Comparison of ENCODE assay signal across 8 cellular contexts in genomic region chr16:28188085-28188916, GRCh38. TPM values are rescaled to one million over a fixed set of nuclear protein-coding genes. Genes with fewer than 3 reads are reported as not detected.
DNase-seq lines count a peak whose midpoint lies in the region; ATAC-seq and TF ChIP-seq lines count a peak whose summit lies in the region.

No MANE protein-coding gene starts in this region.

- H3K36me3 ChIP-seq in CD4-positive, alpha-beta memory T cell (ENCODE audit: insufficient read depth, low read length), result no peaks in the 10 kb centered on the region
- H3K36me3 ChIP-seq in GM23248 (ENCODE audit: low read depth), result 0 out of 2 replicates have a peak, but pooled peaks cover 11% of the 10 kb centered on the region

- POLR2A ChIA-PET in CD4-positive, alpha-beta memory T cell (lab: Charles Lee; ENCODE audit: partially characterized antibody), result interaction anchor here (0.6 to 12.7 kb wide), 15 partner anchors 9 to 304 kb away, joined by 3 to 229 read pairs (median 5); partner anchors contain the start of gene XPO6

- DNase-seq in CD4-positive, alpha-beta memory T cell, result peak in 1 of 5 donors; percentile 32
- DNase-seq in choroid plexus epithelial cell (ENCODE audit: low read depth), result peak; percentile 28
- no peak for DNase-seq in OCI-M1 (lab: John Stamatoyannopoulos, UW)
- no peak for DNase-seq in GM23248
- no peak for DNase-seq in SW480 (ENCODE audit: low spot score)
- DNase-seq in stimulated activated naive CD4-positive, alpha-beta T cell (lab: John Stamatoyannopoulos, UW), result no peak

- peaks cover 75 to 97% (median 87%) of the 10 kb centered on the region in 4 donors for H3K4me1 Mint-ChIP-seq in CD4-positive, alpha-beta memory T cell

- CTCF ChIA-PET in CD4-positive, alpha-beta memory T cell (lab: Charles Lee; ENCODE audit: partially characterized antibody), result interaction anchor here (0.7 to 4.5 kb wide), 15 partner anchors 9 to 365 kb away, joined by 3 to 31 read pairs (median 5); partner anchors contain the start of genes SGF29 and XPO6

- no peaks in the 10 kb centered on the region for H3K27me3 Mint-ChIP-seq in CD4-positive, alpha-beta memory T cell

- no peaks in the 10 kb centered on the region for H3K9me3 ChIP-seq in CD4-positive, alpha-beta memory T cell (ENCODE audit: control insufficient read depth in 1 of 2, low read length in 2 of 2)
- no peaks in the 10 kb centered on the region for H3K9me3 ChIP-seq in GM23248 (ENCODE audit: low read depth)

- no peaks in the 10 kb centered on the region for H3K9me3 Mint-ChIP-seq in CD4-positive, alpha-beta memory T cell

- peaks cover 16 to 34% of the 10 kb centered on the region in 2 donors for H3K36me3 Mint-ChIP-seq in CD4-positive, alpha-beta memory T cell

- in situ Hi-C loops in GM23248 (cut with MboI), result no loop called here

- H3K27me3 ChIP-seq in CD4-positive, alpha-beta memory T cell (ENCODE audit: insufficient read depth, low read length), result no peaks in the 10 kb centered on the region
- no peaks in the 10 kb centered on the region for H3K27me3 ChIP-seq in GM23248 (replicated peaks; ENCODE audit: insufficient read depth)

- peaks cover 97% of the 10 kb centered on the region for H3K4me1 ChIP-seq in CD4-positive, alpha-beta memory T cell (ENCODE audit: insufficient read depth, low read length)
- peaks cover 46% of the 10 kb centered on the region for H3K4me1 ChIP-seq in GM23248 (ENCODE audit: insufficient read depth)

- intact Hi-C loops in CD4-positive, alpha-beta memory T cell (cut with micrococcal nuclease), result no loop called here

- peak; percentile 43 for ATAC-seq in GM19467 (IDR thresholded peaks at IDR 0.05; ENCODE audit: unreplicated experiment)
- peak; percentile 60 for ATAC-seq in HG03439 (IDR thresholded peaks at IDR 0.05; ENCODE audit: unreplicated experiment)

- peak overlapping the region; percentile 67 to 89 (median 80) for H3K4me3 Mint-ChIP-seq in CD4-positive, alpha-beta memory T cell

- 83% methylated on average over 6 of the region's 6 CpGs for WGBS in GM23248 (ENCODE audit: low coverage in 1 of 2, low lambda C conversion rate in 2 of 2, missing lambda C conversion rate in 2 of 2), 2 experiments

- H3K4me2 ChIP-seq in GM23248 (ENCODE audit: unreplicated experiment), result no peak overlapping the region

- no peak overlapping the region for H3K4me3 ChIP-seq in CD4-positive, alpha-beta memory T cell (ENCODE audit: low read length in 2 of 2)
- no peak overlapping the region for H3K4me3 ChIP-seq in choroid plexus epithelial cell (ENCODE audit: low read depth, low read length)
- no peak overlapping the region for H3K4me3 ChIP-seq in GM23248

- H3K27ac ChIP-seq in CD4-positive, alpha-beta memory T cell (ENCODE audit: low read depth, low read length), result peak overlapping the region; percentile 50
- H3K27ac ChIP-seq in GM23248, result no peak overlapping the region

- TF ChIP-seq CTCF in choroid plexus epithelial cell (conservative IDR thresholded peaks at IDR 0.05; ENCODE audit: low read depth, low read length), result no peak

- peaks cover 44% of the 10 kb centered on the region for H3F3A ChIP-seq in GM23248 (ENCODE audit: insufficient read depth)

- peaks cover 100% of the 10 kb centered on the region for H3K79me2 ChIP-seq in GM23248 (ENCODE audit: insufficient read depth)

- no peak overlapping the region for H3K9ac ChIP-seq in GM23248

- H3K9me2 ChIP-seq in GM23248 (ENCODE audit: insufficient read depth), result no peaks in the 10 kb centered on the region

- H4K20me1 ChIP-seq in GM23248 (ENCODE audit: insufficient read depth), result peaks cover 9% of the 10 kb centered on the region; the same call in 1 of the 2 replicates

- no peak overlapping the region for H2AFZ ChIP-seq in GM23248

- H3K27ac Mint-ChIP-seq in CD4-positive, alpha-beta memory T cell, result peak overlapping the region; percentile 91 to 98 (median 93)

RNA-seq across cellular contexts. Expression of gene XPO6, which starts 23.5 kb away (rescaled TPM):
- total RNA-seq in CD4-positive, alpha-beta memory T cell, result 100 to 1,000 TPM; 347 to 350 TPM
- 10 to 100 TPM; 35.7 to 90.7 TPM for polyA plus RNA-seq in CD4-positive, alpha-beta memory T cell
- 118 and 163 TPM in 2 replicates for total RNA-seq in GM23248 (2014; rRNA removed; shearing (Covaris generic))
- 42.9 and 50.7 TPM in 2 replicates for polyA plus RNA-seq in GM23248 (2016; fragmentation: Nextera tagmentation; extraction: Ambion mirVana)
